8 cellular contexts compared by ENCODE assay signal in the genomic region with DNA sequence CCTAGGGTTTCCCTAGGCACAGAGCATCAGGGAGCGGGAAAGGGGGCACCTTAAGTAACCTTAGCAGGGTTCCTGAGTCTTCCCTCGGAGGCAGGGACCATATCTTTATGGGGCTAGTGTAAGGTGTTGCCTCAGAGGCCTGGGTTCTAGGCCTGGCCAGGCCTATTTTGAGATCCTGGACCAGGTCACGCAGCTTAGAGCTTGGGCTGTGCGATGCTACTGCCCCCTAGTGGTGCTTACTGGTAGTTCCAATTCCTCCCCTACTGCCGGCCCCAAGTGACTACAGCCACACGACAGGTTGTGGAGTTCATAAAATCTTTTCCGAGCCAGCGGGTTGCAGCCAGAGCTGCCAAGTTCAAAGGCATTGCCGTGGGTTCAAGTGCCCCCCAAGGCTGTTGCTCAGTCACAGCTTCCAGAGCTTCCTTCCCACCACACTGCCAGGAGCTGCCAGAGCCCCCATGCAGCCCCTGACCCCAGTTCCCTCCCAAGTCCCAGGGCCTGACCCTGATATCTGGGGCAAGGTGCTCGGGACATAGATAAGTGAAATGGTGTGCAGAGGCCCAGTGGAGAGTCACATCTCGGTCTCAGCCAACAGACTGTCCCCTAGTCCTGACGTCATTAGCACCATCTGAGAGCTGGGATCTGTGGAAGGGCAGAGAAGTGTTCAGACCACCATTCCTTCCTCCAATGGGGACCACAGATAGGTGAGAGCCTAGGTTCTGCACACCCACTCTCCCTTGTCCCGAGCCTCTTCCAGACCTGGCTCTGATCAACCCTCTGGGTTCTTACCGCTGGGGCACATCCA. TPM values are rescaled to one million over a fixed set of nuclear protein-coding genes. Genes with fewer than 3 reads are reported as not detected.
DNase-seq lines count a peak whose midpoint lies in the region; ATAC-seq and TF ChIP-seq lines count a peak whose summit lies in the region.

No MANE protein-coding gene starts in this region.

- H3K9me3 Mint-ChIP-seq in CD14-positive monocyte (peaks cover 0 to 16% (median 0%) of the 10 kb centered on the region in 7 donors), type B pancreatic cell (no peaks in the 10 kb centered on the region)
- no peaks in the 10 kb centered on the region for H3K9me3 Mint-ChIP-seq in activated naive CD4-positive, alpha-beta T cell treated with anti-CD3 and anti-CD28 coated beads for 36 hours

- H3K4me2 ChIP-seq in parathyroid adenoma (ENCODE audit: low read length): no peak overlapping the region

- no peak overlapping the region for H3K4me3 ChIP-seq in parathyroid adenoma (ENCODE audit: low read depth, low read length)

- peak; percentile 76 for ATAC-seq in SK-N-SH treated with all-trans-retinoic acid at 6 μM for 48 hours

- CTCF ChIA-PET in activated naive CD4-positive, alpha-beta T cell treated with anti-CD3 and anti-CD28 coated beads for 36 hours (lab: Charles Lee): interaction anchor here (0.7 to 5.0 kb wide), 44 partner anchors 8 to 282 kb away, joined by 3 to 69 read pairs (median 4); a partner anchor contains a TSS

- peaks cover 50 to 61% of the 10 kb centered on the region in 2 donors for H3K36me3 Mint-ChIP-seq in CD14-positive monocyte
- peaks cover 8% of the 10 kb centered on the region for H3K36me3 Mint-ChIP-seq in activated naive CD4-positive, alpha-beta T cell treated with anti-CD3 and anti-CD28 coated beads for 36 hours (ENCODE audit: low read depth)
- peaks cover 5% of the 10 kb centered on the region for H3K36me3 Mint-ChIP-seq in type B pancreatic cell

- intact Hi-C loops in CD14-positive monocyte (cut with micrococcal nuclease): loop anchor here (1.0 to 10.0 kb wide), 5 partner anchors 52 to 245 kb away; a partner anchor contains a TSS
- intact Hi-C loops in activated naive CD4-positive, alpha-beta T cell treated with anti-CD3 and anti-CD28 coated beads for 36 hours (cut with micrococcal nuclease): loop anchor here (1.0 to 10.0 kb wide), 5 partner anchors 52 to 605 kb away; a partner anchor contains a TSS

- H3K4me1 ChIP-seq in parathyroid adenoma: peaks cover 10% of the 10 kb centered on the region

- H3K27me3 Mint-ChIP-seq in CD14-positive monocyte (ENCODE audit: low read depth in 3 of 3) (peaks cover 22 to 36% (median 25%) of the 10 kb centered on the region in 3 donors), type B pancreatic cell (peaks cover 19% of the 10 kb centered on the region)
- peaks cover 14% of the 10 kb centered on the region for H3K27me3 Mint-ChIP-seq in activated naive CD4-positive, alpha-beta T cell treated with anti-CD3 and anti-CD28 coated beads for 36 hours (ENCODE audit: low read depth)

- H3K79me2 ChIP-seq in parathyroid adenoma: no peaks in the 10 kb centered on the region

- H3K4me1 Mint-ChIP-seq in CD14-positive monocyte: peaks cover 25% of the 10 kb centered on the region
- peaks cover 5% of the 10 kb centered on the region for H3K4me1 Mint-ChIP-seq in activated naive CD4-positive, alpha-beta T cell treated with anti-CD3 and anti-CD28 coated beads for 36 hours (ENCODE audit: low read depth)
- peaks cover 9% of the 10 kb centered on the region for H3K4me1 Mint-ChIP-seq in type B pancreatic cell (ENCODE audit: unreplicated experiment)

- H3K9me3 ChIP-seq in parathyroid adenoma (ENCODE audit: control insufficient read depth, low read length): no peaks in the 10 kb centered on the region

- H3K27ac Mint-ChIP-seq in CD14-positive monocyte (peak overlapping the region in 1 of 7 donors; percentile 51), type B pancreatic cell (no peak overlapping the region)
- H3K27ac Mint-ChIP-seq in activated naive CD4-positive, alpha-beta T cell treated with anti-CD3 and anti-CD28 coated beads for 36 hours: no peak overlapping the region

- H3K27me3 ChIP-seq in parathyroid adenoma (ENCODE audit: control insufficient read depth, insufficient read depth, low read length): no peaks in the 10 kb centered on the region

- H3K27ac ChIP-seq in parathyroid adenoma: no peak overlapping the region

- H3K9ac ChIP-seq in parathyroid adenoma: no peak overlapping the region

- H3K4me3 Mint-ChIP-seq in CD14-positive monocyte: no peak overlapping the region
- no peak overlapping the region for H3K4me3 Mint-ChIP-seq in activated naive CD4-positive, alpha-beta T cell treated with anti-CD3 and anti-CD28 coated beads for 36 hours
- no peak overlapping the region for H3K4me3 Mint-ChIP-seq in type B pancreatic cell

- TF ChIP-seq CTCF in CD14-positive monocyte (IDR thresholded peaks at IDR 0.05) (peak; percentile 91), GM20000 (IDR thresholded peaks at IDR 0.05; ENCODE audit: extremely low read depth, missing control alignments) (peak; percentile 85), parathyroid adenoma (IDR thresholded peaks at IDR 0.05) (peak; percentile 98), type B pancreatic cell (conservative IDR thresholded peaks at IDR 0.05) (peak; percentile 98)

- H2AFZ ChIP-seq in parathyroid adenoma: no peak overlapping the region

- peak; percentile 65 for DNase-seq in CD14-positive monocyte (ENCODE audit: low spot score)
- DNase-seq in GM20000 (ENCODE audit: low spot score): peak; percentile 90
- DNase-seq in NAMALWA (ENCODE audit: low spot score): peak; percentile 88
- peak; percentile 89 for DNase-seq in activated naive CD4-positive, alpha-beta T cell treated with anti-CD3 and anti-CD28 coated beads for 36 hours
- peak; percentile 70 for DNase-seq in glomerular endothelial cell (ENCODE audit: extremely low read depth, low read depth, low spot score)
- DNase-seq in type B pancreatic cell (ENCODE audit: extremely low spot score, unreplicated experiment): peak; percentile 86

- no peaks in the 10 kb centered on the region for H3K36me3 ChIP-seq in parathyroid adenoma (ENCODE audit: control insufficient read depth, insufficient read depth, low read length)

TF ChIP-seq in SK-N-SH treated with all-trans-retinoic acid at 6 μM for 48 hours, 23 proteins besides CTCF, POLR2A, EP300 and RAD21 (continues in another document):
- no peak for TF ChIP-seq ZC3H10 (CRISPR knock-in tag; IDR thresholded peaks at IDR 0.05)
- TF ChIP-seq, protein P1, sequence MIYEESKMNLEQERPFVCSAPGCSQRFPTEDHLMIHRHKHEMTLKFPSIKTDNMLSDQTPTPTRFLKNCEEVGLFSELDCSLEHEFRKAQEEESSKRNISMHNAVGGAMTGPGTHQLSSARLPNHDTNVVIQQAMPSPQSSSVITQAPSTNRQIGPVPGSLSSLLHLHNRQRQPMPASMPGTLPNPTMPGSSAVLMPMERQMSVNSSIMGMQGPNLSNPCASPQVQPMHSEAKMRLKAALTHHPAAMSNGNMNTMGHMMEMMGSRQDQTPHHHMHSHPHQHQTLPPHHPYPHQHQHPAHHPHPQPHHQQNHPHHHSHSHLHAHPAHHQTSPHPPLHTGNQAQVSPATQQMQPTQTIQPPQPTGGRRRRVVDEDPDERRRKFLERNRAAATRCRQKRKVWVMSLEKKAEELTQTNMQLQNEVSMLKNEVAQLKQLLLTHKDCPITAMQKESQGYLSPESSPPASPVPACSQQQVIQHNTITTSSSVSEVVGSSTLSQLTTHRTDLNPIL (CRISPR knock-in tag; IDR thresholded peaks at IDR 0.05; ENCODE audit: low read depth): no peak
- no peak for TF ChIP-seq ESRRG (CRISPR knock-in tag; IDR thresholded peaks at IDR 0.05)
- TF ChIP-seq ARNTL (CRISPR knock-in tag; IDR thresholded peaks at IDR 0.05; ENCODE audit: borderline replicate concordance, low read depth): no peak
- no peak for TF ChIP-seq ZNF8 (CRISPR knock-in tag; IDR thresholded peaks at IDR 0.05)
- no peak for TF ChIP-seq ZFP3 (CRISPR knock-in tag; IDR thresholded peaks at IDR 0.05)
- no peak for TF ChIP-seq TCF4 (CRISPR knock-in tag; IDR thresholded peaks at IDR 0.05; ENCODE audit: borderline replicate concordance)
- TF ChIP-seq BACH2 (CRISPR knock-in tag; IDR thresholded peaks at IDR 0.05; ENCODE audit: borderline replicate concordance): no peak
- TF ChIP-seq, protein P2, sequence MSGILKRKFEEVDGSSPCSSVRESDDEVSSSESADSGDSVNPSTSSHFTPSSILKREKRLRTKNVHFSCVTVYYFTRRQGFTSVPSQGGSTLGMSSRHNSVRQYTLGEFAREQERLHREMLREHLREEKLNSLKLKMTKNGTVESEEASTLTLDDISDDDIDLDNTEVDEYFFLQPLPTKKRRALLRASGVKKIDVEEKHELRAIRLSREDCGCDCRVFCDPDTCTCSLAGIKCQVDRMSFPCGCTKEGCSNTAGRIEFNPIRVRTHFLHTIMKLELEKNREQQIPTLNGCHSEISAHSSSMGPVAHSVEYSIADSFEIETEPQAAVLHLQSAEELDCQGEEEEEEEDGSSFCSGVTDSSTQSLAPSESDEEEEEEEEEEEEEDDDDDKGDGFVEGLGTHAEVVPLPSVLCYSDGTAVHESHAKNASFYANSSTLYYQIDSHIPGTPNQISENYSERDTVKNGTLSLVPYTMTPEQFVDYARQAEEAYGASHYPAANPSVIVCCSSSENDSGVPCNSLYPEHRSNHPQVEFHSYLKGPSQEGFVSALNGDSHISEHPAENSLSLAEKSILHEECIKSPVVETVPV (CRISPR knock-in tag; IDR thresholded peaks at IDR 0.05): no peak
- no peak for TF ChIP-seq ZNF565 (CRISPR knock-in tag; conservative IDR thresholded peaks at IDR 0.05; ENCODE audit: low read depth)

RNA-seq across cellular contexts. Expression of a gene that starts 3.3 kb away (rescaled TPM):
- not detected for polyA plus RNA-seq in CD14-positive monocyte
- total RNA-seq in activated naive CD4-positive, alpha-beta T cell treated with anti-CD3 and anti-CD28 coated beads for 36 hours: under 1 TPM; 0.10 to 0.17 TPM
- total RNA-seq in glomerular endothelial cell (0.12 TPM in 1 of 2 replicates, not detected in the other), type B pancreatic cell (ENCODE audit: low replicate concordance) (1.5 and 2.9 TPM in 2 replicates)

RNA-seq across cellular contexts. Expression of a gene that starts 9.9 kb away (rescaled TPM):
- 100 to 1,000 TPM; 112 to 123 TPM for polyA plus RNA-seq in CD14-positive monocyte
- 10 to 100 TPM; 26.2 to 26.5 TPM for total RNA-seq in activated naive CD4-positive, alpha-beta T cell treated with anti-CD3 and anti-CD28 coated beads for 36 hours
- total RNA-seq in glomerular endothelial cell: 171 and 190 TPM in 2 replicates
- total RNA-seq in type B pancreatic cell (ENCODE audit: low replicate concordance): 122 and 135 TPM in 2 replicates

RNA-seq across cellular contexts. Expression of a gene that starts 10.0 kb away (rescaled TPM):
- 1 to 10 TPM; 4.5 to 6.1 TPM for polyA plus RNA-seq in CD14-positive monocyte
- 10 to 100 TPM; 47.5 to 50.1 TPM for total RNA-seq in activated naive CD4-positive, alpha-beta T cell treated with anti-CD3 and anti-CD28 coated beads for 36 hours
- total RNA-seq in glomerular endothelial cell (24.5 and 26.3 TPM in 2 replicates), type B pancreatic cell (ENCODE audit: low replicate concordance) (57.4 and 60.8 TPM in 2 replicates)

RNA-seq across cellular contexts. Expression of a gene that starts 29.5 kb away (rescaled TPM):
- polyA plus RNA-seq in CD14-positive monocyte: 1 to 10 TPM; 3.2 TPM
- 10 to 100 TPM; 23.0 to 24.6 TPM for total RNA-seq in activated naive CD4-positive, alpha-beta T cell treated with anti-CD3 and anti-CD28 coated beads for 36 hours
- total RNA-seq in glomerular endothelial cell (26.0 and 26.5 TPM in 2 replicates), type B pancreatic cell (ENCODE audit: low replicate concordance) (34.7 and 44.5 TPM in 2 replicates)

RNA-seq across cellular contexts. Expression of a gene that starts 51.5 kb away (rescaled TPM):
- polyA plus RNA-seq in CD14-positive monocyte: not detected
- under 1 TPM; 0.47 to 0.52 TPM for total RNA-seq in activated naive CD4-positive, alpha-beta T cell treated with anti-CD3 and anti-CD28 coated beads for 36 hours
- total RNA-seq in glomerular endothelial cell: 0.88 and 0.92 TPM in 2 replicates
- 3.3 and 3.4 TPM in 2 replicates for total RNA-seq in type B pancreatic cell (ENCODE audit: low replicate concordance)
